In genomic region chr16:1537138-1537577, GRCh38 we compare ENCODE assay signal across 2 cellular contexts.
TF ChIP-seq lines count a peak whose summit lies in the region.

No MANE protein-coding gene starts in this region.

TF ChIP-seq in liver, 16 proteins besides CTCF, POLR2A, EP300 and RAD21:
- TF ChIP-seq TAF1 (conservative IDR thresholded peaks at IDR 0.05) (no peak), JUND (IDR thresholded peaks at IDR 0.05) (no peak), SP1 (IDR thresholded peaks at IDR 0.05) (no peak), RXRA (IDR thresholded peaks at IDR 0.05) (no peak), YY1 (IDR thresholded peaks at IDR 0.05) (no peak), MAX (IDR thresholded peaks at IDR 0.05) (no peak), NR2F2 (IDR thresholded peaks at IDR 0.05) (peak; percentile 12)

TF ChIP-seq in HepG2, 621 proteins besides CTCF, POLR2A, EP300 and RAD21:
- TF ChIP-seq ZFP82 (CRISPR knock-in tag; IDR thresholded peaks at IDR 0.05; ENCODE audit: borderline replicate concordance) (no peak), RNF2 (conservative IDR thresholded peaks at IDR 0.05; ENCODE audit: low read depth) (no peak), RORA (CRISPR knock-in tag; IDR thresholded peaks at IDR 0.05) (no peak), ZNF484 (CRISPR knock-in tag; IDR thresholded peaks at IDR 0.05; ENCODE audit: borderline replicate concordance, low read depth) (no peak), KIAA2018 (CRISPR knock-in tag; IDR thresholded peaks at IDR 0.05; ENCODE audit: borderline replicate concordance) (no peak), TMF1 (CRISPR knock-in tag; IDR thresholded peaks at IDR 0.05; ENCODE audit: low read depth) (no peak), ZNF180 (CRISPR knock-in tag; IDR thresholded peaks at IDR 0.05; ENCODE audit: borderline replicate concordance, low read depth) (no peak), ZBTB10 (CRISPR knock-in tag; IDR thresholded peaks at IDR 0.05; ENCODE audit: borderline replicate concordance) (no peak), ATM (IDR thresholded peaks at IDR 0.05; ENCODE audit: borderline replicate concordance) (no peak), ZNF709 (CRISPR knock-in tag; IDR thresholded peaks at IDR 0.05) (no peak), SRSF1 (optimal IDR thresholded peaks at IDR 0.05; ENCODE audit: low read depth, low read length) (no peak), UBTF (CRISPR knock-in tag; IDR thresholded peaks at IDR 0.05) (no peak), ZNF350 (CRISPR knock-in tag; IDR thresholded peaks at IDR 0.05; ENCODE audit: borderline replicate concordance, low read depth) (no peak), ZNF143 (CRISPR knock-in tag; IDR thresholded peaks at IDR 0.05) (no peak)
TF ChIP-seq in HepG2: peak in this region for 0.
